1 cellular context compared by ENCODE assay signal in the genomic region with DNA sequence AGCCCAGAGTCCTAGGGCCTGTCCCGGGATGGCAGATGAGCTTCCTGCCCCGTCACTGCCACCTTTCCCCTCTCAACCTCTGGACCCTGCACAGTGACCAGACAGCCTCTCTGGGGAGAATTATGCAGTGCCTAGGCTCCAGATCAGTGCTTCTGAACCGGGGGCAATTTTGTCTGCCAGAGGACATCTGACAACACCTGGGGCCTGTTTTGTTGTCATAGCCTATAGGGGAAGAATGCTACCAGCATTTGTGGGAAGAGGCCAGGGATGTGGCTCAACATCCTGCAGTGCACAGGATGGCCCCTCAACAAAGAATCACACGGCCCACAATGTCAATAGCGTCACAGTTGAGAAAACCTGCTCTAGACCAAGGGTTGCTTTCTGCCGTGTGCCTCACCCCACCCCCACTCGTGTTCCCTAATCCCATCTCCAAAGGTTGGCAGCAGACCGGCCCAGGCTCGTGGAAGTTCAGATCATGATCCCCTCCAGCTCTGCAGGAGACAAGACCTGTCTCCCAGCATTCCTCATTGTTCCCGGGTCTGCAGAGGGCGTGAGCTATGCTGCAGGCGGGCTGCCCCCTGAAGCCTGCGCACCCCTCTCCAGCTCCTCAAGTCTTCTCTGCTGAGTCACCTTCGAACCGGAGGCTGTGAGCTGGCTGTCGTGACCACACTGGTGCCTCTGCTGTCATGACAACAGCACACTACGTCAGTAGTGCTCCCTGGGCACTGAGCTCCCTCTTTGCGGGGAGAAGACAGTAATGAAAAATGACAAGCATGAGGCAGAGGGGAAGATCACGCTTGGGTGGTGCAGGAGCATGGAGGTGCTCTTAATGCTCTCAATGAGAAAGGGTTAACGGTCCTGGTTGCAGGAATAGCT.
A peak's percentile ranks its signal among the peaks of the same experiment; 100 is the strongest.
TF ChIP-seq lines count a peak whose summit lies in the region.

No MANE protein-coding gene starts in this region.

TF ChIP-seq in K562, 482 proteins besides CTCF, POLR2A, EP300 and RAD21 (continued from another document and continues in another):
- TF ChIP-seq, protein P1, sequence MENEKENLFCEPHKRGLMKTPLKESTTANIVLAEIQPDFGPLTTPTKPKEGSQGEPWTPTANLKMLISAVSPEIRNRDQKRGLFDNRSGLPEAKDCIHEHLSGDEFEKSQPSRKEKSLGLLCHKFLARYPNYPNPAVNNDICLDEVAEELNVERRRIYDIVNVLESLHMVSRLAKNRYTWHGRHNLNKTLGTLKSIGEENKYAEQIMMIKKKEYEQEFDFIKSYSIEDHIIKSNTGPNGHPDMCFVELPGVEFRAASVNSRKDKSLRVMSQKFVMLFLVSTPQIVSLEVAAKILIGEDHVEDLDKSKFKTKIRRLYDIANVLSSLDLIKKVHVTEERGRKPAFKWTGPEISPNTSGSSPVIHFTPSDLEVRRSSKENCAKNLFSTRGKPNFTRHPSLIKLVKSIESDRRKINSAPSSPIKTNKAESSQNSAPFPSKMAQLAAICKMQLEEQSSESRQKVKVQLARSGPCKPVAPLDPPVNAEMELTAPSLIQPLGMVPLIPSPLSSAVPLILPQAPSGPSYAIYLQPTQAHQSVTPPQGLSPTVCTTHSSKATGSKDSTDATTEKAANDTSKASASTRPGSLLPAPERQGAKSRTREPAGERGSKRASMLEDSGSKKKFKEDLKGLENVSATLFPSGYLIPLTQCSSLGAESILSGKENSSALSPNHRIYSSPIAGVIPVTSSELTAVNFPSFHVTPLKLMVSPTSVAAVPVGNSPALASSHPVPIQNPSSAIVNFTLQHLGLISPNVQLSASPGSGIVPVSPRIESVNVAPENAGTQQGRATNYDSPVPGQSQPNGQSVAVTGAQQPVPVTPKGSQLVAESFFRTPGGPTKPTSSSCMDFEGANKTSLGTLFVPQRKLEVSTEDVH (IDR thresholded peaks at IDR 0.05; ENCODE audit: low read depth, partially characterized antibody) = peak; percentile 35
- TF ChIP-seq, protein P2, sequence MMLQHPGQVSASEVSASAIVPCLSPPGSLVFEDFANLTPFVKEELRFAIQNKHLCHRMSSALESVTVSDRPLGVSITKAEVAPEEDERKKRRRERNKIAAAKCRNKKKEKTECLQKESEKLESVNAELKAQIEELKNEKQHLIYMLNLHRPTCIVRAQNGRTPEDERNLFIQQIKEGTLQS (IDR thresholded peaks at IDR 0.05) = peak; percentile 76
- TF ChIP-seq, protein P2 (CRISPR knock-in tag; conservative IDR thresholded peaks at IDR 0.05) = no peak
- TF ChIP-seq RNF2 (IDR thresholded peaks at IDR 0.05) (0 out of 2 replicates have a peak, but pooled peaks have one; percentile 13), FOXK1 (CRISPR knock-in tag; IDR thresholded peaks at IDR 0.05; ENCODE audit: borderline replicate concordance) (0 out of 2 replicates have a peak, but pooled peaks have one; percentile 24), C11orf30 (IDR thresholded peaks at IDR 0.05; ENCODE audit: low read depth) (peak; percentile 96), FOXK2 (conservative IDR thresholded peaks at IDR 0.05 in 1 of 2, IDR thresholded peaks at IDR 0.05 in 1 of 2; ENCODE audit: low read depth in 2 of 2) (peak in 1 of 2 experiments; percentile 26; a peak in 1 of 4 replicates), JUN (IDR thresholded peaks at IDR 0.05; ENCODE audit: borderline replicate concordance, low read depth, low read length) (0 out of 2 replicates have a peak, but pooled peaks have one; percentile 21), JUN (CRISPR knock-in tag; IDR thresholded peaks at IDR 0.05; ENCODE audit: borderline replicate concordance) (no peak), MAFK (IDR thresholded peaks at IDR 0.05; ENCODE audit: low read length) (peak; percentile 80), RBBP5 (IDR thresholded peaks at IDR 0.05; ENCODE audit: borderline replicate concordance, insufficient read depth, low read length, poor library complexity, severe bottlenecking) (peak; percentile 9), CREM (IDR thresholded peaks at IDR 0.05; ENCODE audit: low read depth) (peak; percentile 86), ZNF316 (IDR thresholded peaks at IDR 0.05) (peak; percentile 94), ZNF717 (CRISPR knock-in tag; IDR thresholded peaks at IDR 0.05) (no peak), CTBP1 (IDR thresholded peaks at IDR 0.05; ENCODE audit: borderline replicate concordance) (peak; percentile 43; the same call in 1 of the 2 replicates), SMARCC2 (IDR thresholded peaks at IDR 0.05; ENCODE audit: low read depth) (0 out of 2 replicates have a peak, but pooled peaks have one; percentile 54), BMI1 (IDR thresholded peaks at IDR 0.05; ENCODE audit: low read length) (peak; percentile 85), EGR1 (conservative IDR thresholded peaks at IDR 0.05) (no peak), SAFB2 (IDR thresholded peaks at IDR 0.05; ENCODE audit: borderline replicate concordance, low read depth, low read length, severe bottlenecking) (no peak), ZNF232 (CRISPR knock-in tag; IDR thresholded peaks at IDR 0.05) (no peak), CREB1 (IDR thresholded peaks at IDR 0.05) (peak; percentile 74; the same call in 1 of the 2 replicates), CREB1 (CRISPR knock-in tag; IDR thresholded peaks at IDR 0.05) (peak; percentile 74), KAT7 (CRISPR knock-in tag; IDR thresholded peaks at IDR 0.05; ENCODE audit: borderline replicate concordance) (no peak), CXXC5 (CRISPR knock-in tag; IDR thresholded peaks at IDR 0.05) (no peak), RCOR1 (IDR thresholded peaks at IDR 0.05; ENCODE audit: borderline replicate concordance in 1 of 2, low read depth in 2 of 2, low read length in 2 of 2) (peak in 1 of 2 experiments; percentile 28; a peak in 1 of 4 replicates), CBX5 (IDR thresholded peaks at IDR 0.05; ENCODE audit: borderline replicate concordance, low read depth) (no peak), NUFIP1 (IDR thresholded peaks at IDR 0.05; ENCODE audit: partially characterized antibody) (no peak), NR2C2 (CRISPR knock-in tag; IDR thresholded peaks at IDR 0.05) (no peak), NR2C2 (tag; IDR thresholded peaks at IDR 0.05) (peak; percentile 77), ARID1B (IDR thresholded peaks at IDR 0.05) (peak; percentile 60), FOXJ2 (tag; IDR thresholded peaks at IDR 0.05) (peak; percentile 71; the same call in 1 of the 2 replicates), SAP30 (IDR thresholded peaks at IDR 0.05; ENCODE audit: borderline replicate concordance, insufficient read depth, low read depth, low read length, poor library complexity, severe bottlenecking) (peak; percentile 29), CBFA2T3 (IDR thresholded peaks at IDR 0.05) (no peak), FOSL1 (tag; conservative IDR thresholded peaks at IDR 0.05) (peak; percentile 76)
- TF ChIP-seq, protein P3, sequence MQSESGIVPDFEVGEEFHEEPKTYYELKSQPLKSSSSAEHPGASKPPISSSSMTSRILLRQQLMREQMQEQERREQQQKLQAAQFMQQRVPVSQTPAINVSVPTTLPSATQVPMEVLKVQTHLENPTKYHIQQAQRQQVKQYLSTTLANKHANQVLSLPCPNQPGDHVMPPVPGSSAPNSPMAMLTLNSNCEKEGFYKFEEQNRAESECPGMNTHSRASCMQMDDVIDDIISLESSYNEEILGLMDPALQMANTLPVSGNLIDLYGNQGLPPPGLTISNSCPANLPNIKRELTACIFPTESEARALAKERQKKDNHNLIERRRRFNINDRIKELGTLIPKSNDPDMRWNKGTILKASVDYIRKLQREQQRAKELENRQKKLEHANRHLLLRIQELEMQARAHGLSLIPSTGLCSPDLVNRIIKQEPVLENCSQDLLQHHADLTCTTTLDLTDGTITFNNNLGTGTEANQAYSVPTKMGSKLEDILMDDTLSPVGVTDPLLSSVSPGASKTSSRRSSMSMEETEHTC (IDR thresholded peaks at IDR 0.05) = no peak
- TF ChIP-seq, protein P4, sequence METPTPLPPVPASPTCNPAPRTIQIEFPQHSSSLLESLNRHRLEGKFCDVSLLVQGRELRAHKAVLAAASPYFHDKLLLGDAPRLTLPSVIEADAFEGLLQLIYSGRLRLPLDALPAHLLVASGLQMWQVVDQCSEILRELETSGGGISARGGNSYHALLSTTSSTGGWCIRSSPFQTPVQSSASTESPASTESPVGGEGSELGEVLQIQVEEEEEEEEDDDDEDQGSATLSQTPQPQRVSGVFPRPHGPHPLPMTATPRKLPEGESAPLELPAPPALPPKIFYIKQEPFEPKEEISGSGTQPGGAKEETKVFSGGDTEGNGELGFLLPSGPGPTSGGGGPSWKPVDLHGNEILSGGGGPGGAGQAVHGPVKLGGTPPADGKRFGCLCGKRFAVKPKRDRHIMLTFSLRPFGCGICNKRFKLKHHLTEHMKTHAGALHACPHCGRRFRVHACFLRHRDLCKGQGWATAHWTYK (CRISPR knock-in tag; IDR thresholded peaks at IDR 0.05) = no peak
- TF ChIP-seq, protein P5, sequence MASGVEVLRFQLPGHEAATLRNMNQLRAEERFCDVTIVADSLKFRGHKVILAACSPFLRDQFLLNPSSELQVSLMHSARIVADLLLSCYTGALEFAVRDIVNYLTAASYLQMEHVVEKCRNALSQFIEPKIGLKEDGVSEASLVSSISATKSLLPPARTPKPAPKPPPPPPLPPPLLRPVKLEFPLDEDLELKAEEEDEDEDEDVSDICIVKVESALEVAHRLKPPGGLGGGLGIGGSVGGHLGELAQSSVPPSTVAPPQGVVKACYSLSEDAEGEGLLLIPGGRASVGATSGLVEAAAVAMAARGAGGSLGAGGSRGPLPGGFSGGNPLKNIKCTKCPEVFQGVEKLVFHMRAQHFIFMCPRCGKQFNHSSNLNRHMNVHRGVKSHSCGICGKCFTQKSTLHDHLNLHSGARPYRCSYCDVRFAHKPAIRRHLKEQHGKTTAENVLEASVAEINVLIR (CRISPR knock-in tag; IDR thresholded peaks at IDR 0.05) = no peak
- TF ChIP-seq, protein P6, sequence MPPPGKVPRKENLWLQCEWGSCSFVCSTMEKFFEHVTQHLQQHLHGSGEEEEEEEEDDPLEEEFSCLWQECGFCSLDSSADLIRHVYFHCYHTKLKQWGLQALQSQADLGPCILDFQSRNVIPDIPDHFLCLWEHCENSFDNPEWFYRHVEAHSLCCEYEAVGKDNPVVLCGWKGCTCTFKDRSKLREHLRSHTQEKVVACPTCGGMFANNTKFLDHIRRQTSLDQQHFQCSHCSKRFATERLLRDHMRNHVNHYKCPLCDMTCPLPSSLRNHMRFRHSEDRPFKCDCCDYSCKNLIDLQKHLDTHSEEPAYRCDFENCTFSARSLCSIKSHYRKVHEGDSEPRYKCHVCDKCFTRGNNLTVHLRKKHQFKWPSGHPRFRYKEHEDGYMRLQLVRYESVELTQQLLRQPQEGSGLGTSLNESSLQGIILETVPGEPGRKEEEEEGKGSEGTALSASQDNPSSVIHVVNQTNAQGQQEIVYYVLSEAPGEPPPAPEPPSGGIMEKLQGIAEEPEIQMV (tag; conservative IDR thresholded peaks at IDR 0.05; ENCODE audit: low read depth) = no peak
- TF ChIP-seq, protein P7, sequence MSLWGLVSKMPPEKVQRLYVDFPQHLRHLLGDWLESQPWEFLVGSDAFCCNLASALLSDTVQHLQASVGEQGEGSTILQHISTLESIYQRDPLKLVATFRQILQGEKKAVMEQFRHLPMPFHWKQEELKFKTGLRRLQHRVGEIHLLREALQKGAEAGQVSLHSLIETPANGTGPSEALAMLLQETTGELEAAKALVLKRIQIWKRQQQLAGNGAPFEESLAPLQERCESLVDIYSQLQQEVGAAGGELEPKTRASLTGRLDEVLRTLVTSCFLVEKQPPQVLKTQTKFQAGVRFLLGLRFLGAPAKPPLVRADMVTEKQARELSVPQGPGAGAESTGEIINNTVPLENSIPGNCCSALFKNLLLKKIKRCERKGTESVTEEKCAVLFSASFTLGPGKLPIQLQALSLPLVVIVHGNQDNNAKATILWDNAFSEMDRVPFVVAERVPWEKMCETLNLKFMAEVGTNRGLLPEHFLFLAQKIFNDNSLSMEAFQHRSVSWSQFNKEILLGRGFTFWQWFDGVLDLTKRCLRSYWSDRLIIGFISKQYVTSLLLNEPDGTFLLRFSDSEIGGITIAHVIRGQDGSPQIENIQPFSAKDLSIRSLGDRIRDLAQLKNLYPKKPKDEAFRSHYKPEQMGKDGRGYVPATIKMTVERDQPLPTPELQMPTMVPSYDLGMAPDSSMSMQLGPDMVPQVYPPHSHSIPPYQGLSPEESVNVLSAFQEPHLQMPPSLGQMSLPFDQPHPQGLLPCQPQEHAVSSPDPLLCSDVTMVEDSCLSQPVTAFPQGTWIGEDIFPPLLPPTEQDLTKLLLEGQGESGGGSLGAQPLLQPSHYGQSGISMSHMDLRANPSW (CRISPR knock-in tag; IDR thresholded peaks at IDR 0.05) = no peak
- TF ChIP-seq, protein P8, sequence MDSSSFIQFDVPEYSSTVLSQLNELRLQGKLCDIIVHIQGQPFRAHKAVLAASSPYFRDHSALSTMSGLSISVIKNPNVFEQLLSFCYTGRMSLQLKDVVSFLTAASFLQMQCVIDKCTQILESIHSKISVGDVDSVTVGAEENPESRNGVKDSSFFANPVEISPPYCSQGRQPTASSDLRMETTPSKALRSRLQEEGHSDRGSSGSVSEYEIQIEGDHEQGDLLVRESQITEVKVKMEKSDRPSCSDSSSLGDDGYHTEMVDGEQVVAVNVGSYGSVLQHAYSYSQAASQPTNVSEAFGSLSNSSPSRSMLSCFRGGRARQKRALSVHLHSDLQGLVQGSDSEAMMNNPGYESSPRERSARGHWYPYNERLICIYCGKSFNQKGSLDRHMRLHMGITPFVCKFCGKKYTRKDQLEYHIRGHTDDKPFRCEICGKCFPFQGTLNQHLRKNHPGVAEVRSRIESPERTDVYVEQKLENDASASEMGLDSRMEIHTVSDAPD (CRISPR knock-in tag; IDR thresholded peaks at IDR 0.05) = no peak
- TF ChIP-seq, protein P9, sequence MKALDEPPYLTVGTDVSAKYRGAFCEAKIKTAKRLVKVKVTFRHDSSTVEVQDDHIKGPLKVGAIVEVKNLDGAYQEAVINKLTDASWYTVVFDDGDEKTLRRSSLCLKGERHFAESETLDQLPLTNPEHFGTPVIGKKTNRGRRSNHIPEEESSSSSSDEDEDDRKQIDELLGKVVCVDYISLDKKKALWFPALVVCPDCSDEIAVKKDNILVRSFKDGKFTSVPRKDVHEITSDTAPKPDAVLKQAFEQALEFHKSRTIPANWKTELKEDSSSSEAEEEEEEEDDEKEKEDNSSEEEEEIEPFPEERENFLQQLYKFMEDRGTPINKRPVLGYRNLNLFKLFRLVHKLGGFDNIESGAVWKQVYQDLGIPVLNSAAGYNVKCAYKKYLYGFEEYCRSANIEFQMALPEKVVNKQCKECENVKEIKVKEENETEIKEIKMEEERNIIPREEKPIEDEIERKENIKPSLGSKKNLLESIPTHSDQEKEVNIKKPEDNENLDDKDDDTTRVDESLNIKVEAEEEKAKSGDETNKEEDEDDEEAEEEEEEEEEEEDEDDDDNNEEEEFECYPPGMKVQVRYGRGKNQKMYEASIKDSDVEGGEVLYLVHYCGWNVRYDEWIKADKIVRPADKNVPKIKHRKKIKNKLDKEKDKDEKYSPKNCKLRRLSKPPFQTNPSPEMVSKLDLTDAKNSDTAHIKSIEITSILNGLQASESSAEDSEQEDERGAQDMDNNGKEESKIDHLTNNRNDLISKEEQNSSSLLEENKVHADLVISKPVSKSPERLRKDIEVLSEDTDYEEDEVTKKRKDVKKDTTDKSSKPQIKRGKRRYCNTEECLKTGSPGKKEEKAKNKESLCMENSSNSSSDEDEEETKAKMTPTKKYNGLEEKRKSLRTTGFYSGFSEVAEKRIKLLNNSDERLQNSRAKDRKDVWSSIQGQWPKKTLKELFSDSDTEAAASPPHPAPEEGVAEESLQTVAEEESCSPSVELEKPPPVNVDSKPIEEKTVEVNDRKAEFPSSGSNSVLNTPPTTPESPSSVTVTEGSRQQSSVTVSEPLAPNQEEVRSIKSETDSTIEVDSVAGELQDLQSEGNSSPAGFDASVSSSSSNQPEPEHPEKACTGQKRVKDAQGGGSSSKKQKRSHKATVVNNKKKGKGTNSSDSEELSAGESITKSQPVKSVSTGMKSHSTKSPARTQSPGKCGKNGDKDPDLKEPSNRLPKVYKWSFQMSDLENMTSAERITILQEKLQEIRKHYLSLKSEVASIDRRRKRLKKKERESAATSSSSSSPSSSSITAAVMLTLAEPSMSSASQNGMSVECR (CRISPR knock-in tag; IDR thresholded peaks at IDR 0.05) = peak; percentile 85
